In the genomic region with DNA sequence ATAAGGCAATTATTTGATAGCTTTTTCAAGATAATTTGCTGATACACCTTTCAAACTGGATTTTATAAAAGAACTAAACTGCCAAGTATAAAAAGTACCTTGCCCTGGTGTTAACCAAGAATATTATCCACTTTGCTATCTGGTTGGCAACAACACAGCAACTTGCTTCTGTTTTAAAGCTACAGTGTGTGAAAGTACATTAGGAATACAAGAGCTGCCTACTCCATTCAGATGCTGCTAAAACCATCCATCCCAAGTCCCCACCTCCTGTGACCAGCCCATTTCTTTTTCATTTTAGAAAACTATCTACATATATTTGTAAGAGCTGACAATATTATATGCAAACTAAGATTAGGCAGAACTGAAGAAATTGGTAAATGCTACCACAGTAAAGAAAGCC, we compare ENCODE assay signal across 29 cellular contexts. TPM values are rescaled to one million over a fixed set of nuclear protein-coding genes. Genes with fewer than 3 reads are reported as not detected.
DNase-seq lines count a peak whose midpoint lies in the region; FAIRE-seq and TF ChIP-seq lines count a peak whose summit lies in the region.
"Had no signal": no experiment of that assay in that cellular context is flagged by ENCODE, and none has a peak within 500 bp of the region (broad histone marks: within the 10 kb centered on the region; RNA-seq: fewer than 3 reads in every experiment).

No MANE protein-coding gene starts in this region.

- dilution Hi-C loops in keratinocyte (cut with MboI; ENCODE audit: extremely low pct_ligation_motif_present, low sequenced_read_pairs): no loop called here

- H3K9ac ChIP-seq in keratinocyte (ENCODE audit: control insufficient read depth, extremely low read depth, insufficient read depth, low read length) (no peak overlapping the region), Karpas-422 (ENCODE audit: low read length) (no peak overlapping the region)

- no peaks in the 10 kb centered on the region for H4K20me1 ChIP-seq in keratinocyte (ENCODE audit: control insufficient read depth, extremely low read depth, insufficient read depth, low read length)
- H4K20me1 ChIP-seq in Karpas-422 (ENCODE audit: insufficient read depth, low read depth, low read length): no peaks in the 10 kb centered on the region

- intact Hi-C loops in sigmoid colon (cut with DNase I): loop anchor here (5.0 kb wide), 1 partner anchor 36 kb away; a partner anchor contains a TSS

- H3K9me1 ChIP-seq in keratinocyte (ENCODE audit: control insufficient read depth, extremely low read depth, insufficient read depth, low read length): no peaks in the 10 kb centered on the region

- TF ChIP-seq CTCF in HFFc6 (IDR thresholded peaks at IDR 0.05) (no peak), choroid plexus epithelial cell (conservative IDR thresholded peaks at IDR 0.05; ENCODE audit: low read depth, low read length) (no peak), keratinocyte (optimal IDR thresholded peaks at IDR 0.05 in 1 of 3, IDR thresholded peaks at IDR 0.05 in 1 of 3, conservative IDR thresholded peaks at IDR 0.05 in 1 of 3; ENCODE audit: extremely low read depth in 1 of 3, insufficient read depth in 2 of 3, low read length in 3 of 3) (no peak), sigmoid colon (IDR thresholded peaks at IDR 0.05) (no peak)

- peaks cover 23% of the 10 kb centered on the region for H3K36me3 Mint-ChIP-seq in HFFc6 (ENCODE audit: low read depth)

- H3K9me3 ChIP-seq in keratinocyte (ENCODE audit: control insufficient read depth, low read depth, low read length) (no peaks in the 10 kb centered on the region), sigmoid colon (no peaks in the 10 kb centered on the region), Karpas-422 (ENCODE audit: low read length) (no peaks in the 10 kb centered on the region)
- no peaks in the 10 kb centered on the region for H3K9me3 ChIP-seq in effector memory CD4-positive, alpha-beta T cell (ENCODE audit: control insufficient read depth, low read length)

- H3K79me2 ChIP-seq in keratinocyte (ENCODE audit: control insufficient read depth, insufficient read depth, low read length) (peaks cover 10% of the 10 kb centered on the region), Karpas-422 (ENCODE audit: low read length) (peaks cover 67% of the 10 kb centered on the region)

- peaks cover 66% of the 10 kb centered on the region for H3K4me1 ChIP-seq in keratinocyte (ENCODE audit: control insufficient read depth, extremely low read depth, insufficient read depth, low read length)
- peaks cover 0 to 55% (median 51%) of the 10 kb centered on the region in 4 donors for H3K4me1 ChIP-seq in sigmoid colon
- H3K4me1 ChIP-seq in Karpas-422 (ENCODE audit: low read length): peaks cover 15% of the 10 kb centered on the region
- no peaks in the 10 kb centered on the region for H3K4me1 ChIP-seq in effector memory CD4-positive, alpha-beta T cell (ENCODE audit: control insufficient read depth, insufficient read depth, low read length, poor library complexity, severe bottlenecking)

- no peak for TF ChIP-seq POLR2A in sigmoid colon (IDR thresholded peaks at IDR 0.05)

- peaks cover 75% of the 10 kb centered on the region for H3K4me1 Mint-ChIP-seq in HFFc6 (ENCODE audit: low read depth)

- H3K4me3 ChIP-seq in choroid plexus epithelial cell (ENCODE audit: low read depth, low read length) (no peak overlapping the region), keratinocyte (ENCODE audit: control insufficient read depth in 2 of 3, extremely low read depth in 1 of 3, insufficient read depth in 2 of 3, low read depth in 1 of 3, low read length in 3 of 3) (no peak overlapping the region), sigmoid colon (no peak overlapping the region), Karpas-422 (ENCODE audit: low read length) (no peak overlapping the region)
- H3K4me3 ChIP-seq in effector memory CD4-positive, alpha-beta T cell (ENCODE audit: insufficient read depth, low read depth, low read length, poor library complexity, severe bottlenecking): no peak overlapping the region
- H3K4me3 ChIP-seq: GM12878, GM23338 had no signal

- H3K4me2 ChIP-seq in keratinocyte (ENCODE audit: control insufficient read depth, extremely low read depth, insufficient read depth, low read depth, low read length) (no peak overlapping the region), Karpas-422 (ENCODE audit: low read depth, low read length, poor library complexity, severe bottlenecking) (no peak overlapping the region)
- H3K4me2 ChIP-seq: GM23338 had no signal

- no peak for TF ChIP-seq EP300 in sigmoid colon (IDR thresholded peaks at IDR 0.05)

- peak overlapping the region; percentile 27; the same call in 1 of the 2 replicates for H3K27ac Mint-ChIP-seq in HFFc6
- H3K27ac Mint-ChIP-seq: activated CD4-positive, alpha-beta T cell treated with anti-CD3 and anti-CD28 coated beads for 36 hours; activated naive CD8-positive, alpha-beta T cell treated with anti-CD3 and anti-CD28 coated beads, Interleukin-2, amount 50 U/mL, for 24 hours; GM23338; T-helper 2 cell treated with Interferon-gamma antibody and Interleukin-4, amounts not matched to agents 5 μg/mL and 100 μg/mL, for 36 hours had no signal

- H3K27me3 ChIP-seq in keratinocyte (ENCODE audit: control insufficient read depth, extremely low read depth, insufficient read depth, low read length) (no peaks in the 10 kb centered on the region), sigmoid colon (no peaks in the 10 kb centered on the region), Karpas-422 (ENCODE audit: low read length) (no peaks in the 10 kb centered on the region)
- no peaks in the 10 kb centered on the region for H3K27me3 ChIP-seq in effector memory CD4-positive, alpha-beta T cell (replicated peaks; ENCODE audit: control insufficient read depth, insufficient read depth, low read length, poor library complexity, severe bottlenecking)

- H3K9me2 ChIP-seq in Karpas-422 (replicated peaks; ENCODE audit: insufficient read depth, low read length): no peaks in the 10 kb centered on the region

- H3K4me3 Mint-ChIP-seq in HFFc6: no peak overlapping the region
- H3K4me3 Mint-ChIP-seq: activated CD4-positive, alpha-beta T cell treated with anti-CD3 and anti-CD28 coated beads for 36 hours; activated naive CD8-positive, alpha-beta T cell treated with anti-CD3 and anti-CD28 coated beads, Interleukin-2, amount 50 U/mL, for 24 hours; GM23338; T-helper 2 cell treated with Interferon-gamma antibody and Interleukin-4, amounts not matched to agents 5 μg/mL and 100 μg/mL, for 36 hours had no signal

- peak overlapping the region; percentile 17 for H3K27ac ChIP-seq in keratinocyte (ENCODE audit: control insufficient read depth, insufficient read depth, low read length)
- H3K27ac ChIP-seq in sigmoid colon: peak overlapping the region in 3 of 4 donors; percentile 55 to 81 (median 78)
- no peak overlapping the region for H3K27ac ChIP-seq in Karpas-422 (ENCODE audit: low read length)
- H3K27ac ChIP-seq in effector memory CD4-positive, alpha-beta T cell (ENCODE audit: insufficient read depth, low read length, poor library complexity, severe bottlenecking): no peak overlapping the region
- H3K27ac ChIP-seq: C4-2B, epithelial cell of prostate, RWPE1 had no signal

- FAIRE-seq in keratinocyte (lab: Jason Lieb, UNC): peak; percentile 29
- FAIRE-seq: D721Med, GM12878 had no signal

- DNase-seq in HFFc6 (no peak), choroid plexus epithelial cell (ENCODE audit: low read depth) (peak; percentile 37), keratinocyte (ENCODE audit: low read depth, low spot score) (no peak), sigmoid colon (no peak), C1 segment of cervical spinal cord (lab: John Stamatoyannopoulos, UW) (no peak), NCI-H526 treated with DMSO at 0.1 percent for 48 hours (lab: John Stamatoyannopoulos, UW) (no peak), Karpas-422 (no peak)
- no peak for DNase-seq in effector memory CD4-positive, alpha-beta T cell
- DNase-seq: activated CD4-positive, alpha-beta T cell treated with anti-CD3 and anti-CD28 coated beads for 36 hours; activated naive CD8-positive, alpha-beta T cell treated with anti-CD3 and anti-CD28 coated beads, Interleukin-2, amount 50 U/mL, for 24 hours; activated T-cell treated with anti-CD3 and anti-CD28 coated beads, Interleukin-2, amount 50 U/mL, for 1 hour; head of caudate nucleus; kidney glomerular epithelial cell; NCI-H1436; NCI-H2107; NCI-H446 treated with DMSO at 0.1 percent for 48 hours; stimulated activated CD4-positive, alpha-beta T cell treated with anti-CD3 and anti-CD28 coated beads, Interleukin-2, amount 100 ng/mL, for 24 hours; trophoblast cell had no signal

- H2AFZ ChIP-seq in keratinocyte (ENCODE audit: control insufficient read depth, low read length) (no peak overlapping the region), Karpas-422 (ENCODE audit: low read length) (no peak overlapping the region)
- H2AFZ ChIP-seq: GM23338 had no signal

- H3K36me3 ChIP-seq in keratinocyte (ENCODE audit: control insufficient read depth in 2 of 2, extremely low read depth in 1 of 2, insufficient read depth in 2 of 2, low read length in 2 of 2) (peaks cover 3 to 9% of the 10 kb centered on the region in 2 experiments), sigmoid colon (peaks cover 0 to 6% (median 0%) of the 10 kb centered on the region in 4 donors), Karpas-422 (ENCODE audit: insufficient read depth, low read length) (peaks cover 17% of the 10 kb centered on the region; the same call in 1 of the 2 replicates)
- H3K36me3 ChIP-seq in effector memory CD4-positive, alpha-beta T cell (ENCODE audit: control insufficient read depth, insufficient read depth, low read length): peaks cover 11% of the 10 kb centered on the region

- H3K27me3 Mint-ChIP-seq in HFFc6 (ENCODE audit: insufficient read depth): no peaks in the 10 kb centered on the region
- H3K27me3 Mint-ChIP-seq: activated CD4-positive, alpha-beta T cell treated with anti-CD3 and anti-CD28 coated beads for 36 hours; activated naive CD8-positive, alpha-beta T cell treated with anti-CD3 and anti-CD28 coated beads, Interleukin-2, amount 50 U/mL, for 24 hours had no signal

- H3K9me3 Mint-ChIP-seq in HFFc6: no peaks in the 10 kb centered on the region
- H3K9me3 Mint-ChIP-seq: activated naive CD8-positive, alpha-beta T cell treated with anti-CD3 and anti-CD28 coated beads, Interleukin-2, amount 50 U/mL, for 24 hours; GM23338; T-helper 2 cell treated with Interferon-gamma antibody and Interleukin-4, amounts not matched to agents 5 μg/mL and 100 μg/mL, for 36 hours had no signal

RNA-seq across cellular contexts. Expression of a gene that starts 12.8 kb away (rescaled TPM):
- not detected for total RNA-seq in HFFc6 (2021; fragmentation: NEBNext Ultra II Directional; extraction: Animal tissue kit (Norgen Biotek cat#: 25700))
- polyA plus RNA-seq in keratinocyte (0.09 to 0.39 TPM in 2 of 3 replicates, not detected in the other), sigmoid colon (not detected)
- not detected for polyA plus RNA-seq in keratinocyte (2011; ENCODE audit: low read depth)
- polyA plus RNA-seq in keratinocyte (2011; cell fraction: cytosol; rRNA removed): 0.06 TPM in 1 of 2 replicates, not detected in the other
- 0.28 TPM in 1 of 2 replicates, not detected in the other for polyA plus RNA-seq in keratinocyte (2011; cell fraction: nucleus; rRNA removed)
- 0.45 and 0.57 TPM in 2 replicates for polyA plus RNA-seq in keratinocyte (2012; ENCODE audit: low replicate concordance)
- not detected in 3 replicates for polyA minus RNA-seq in keratinocyte
- not detected for polyA minus RNA-seq in keratinocyte (2011; cell fraction: cytosol; rRNA and poly(A)+ RNA removed)
- polyA minus RNA-seq in keratinocyte (2011; cell fraction: nucleus; rRNA and poly(A)+ RNA removed): not detected in 2 replicates
- total RNA-seq in sigmoid colon: not detected
- not detected in 2 replicates for total RNA-seq in Karpas-422 (2014; rRNA removed; shearing (Covaris generic); ENCODE audit: low replicate concordance)
- total RNA-seq: activated CD4-positive, alpha-beta T cell treated with anti-CD3 and anti-CD28 coated beads for 36 hours; cerebellum; Daoy; GM12878; GM23338; lung microvascular endothelial cell; occipital lobe had no signal

RNA-seq across cellular contexts. Expression of a gene that starts 37.6 kb away (rescaled TPM):
- total RNA-seq in HFFc6 (2021; fragmentation: NEBNext Ultra II Directional; extraction: Animal tissue kit (Norgen Biotek cat#: 25700)): 10 to 100 TPM; 16.7 to 23.0 (median 21.7) TPM
- polyA plus RNA-seq in keratinocyte (20.1 to 38.6 TPM (median 32.8 TPM) in 3 replicates), sigmoid colon (10 to 100 TPM; 10.9 to 15.1 (median 12.6) TPM)
- 17.1 TPM for polyA plus RNA-seq in keratinocyte (2011; ENCODE audit: low read depth)
- polyA plus RNA-seq in keratinocyte (2011; cell fraction: cytosol; rRNA removed): 18.6 and 23.6 TPM in 2 replicates
- 36.0 and 41.7 TPM in 2 replicates for polyA plus RNA-seq in keratinocyte (2011; cell fraction: nucleus; rRNA removed)
- 11.7 and 24.3 TPM in 2 replicates for polyA plus RNA-seq in keratinocyte (2012; ENCODE audit: low replicate concordance)
- polyA minus RNA-seq in keratinocyte: 7.5 to 36.4 TPM (median 11.8 TPM) in 3 replicates
- 16.3 TPM for polyA minus RNA-seq in keratinocyte (2011; cell fraction: cytosol; rRNA and poly(A)+ RNA removed)
- 28.6 and 44.6 TPM in 2 replicates for polyA minus RNA-seq in keratinocyte (2011; cell fraction: nucleus; rRNA and poly(A)+ RNA removed)
- total RNA-seq in sigmoid colon: 10 to 100 TPM; 10.7 to 22.2 (median 16.8) TPM
- 40.3 and 45.0 TPM in 2 replicates for total RNA-seq in Karpas-422 (2014; rRNA removed; shearing (Covaris generic); ENCODE audit: low replicate concordance)

Comparison
In these comparisons a context has a peak if more than half of its experiments do, and no peak if none do; other contexts are left out.
1. H3K27ac ChIP-seq: peak in keratinocyte (single experiment) and sigmoid colon (3 of 4); none in Karpas-422 (single experiment) and effector memory CD4-positive, alpha-beta T cell (single experiment).